In genomic region chr2:9142551-9143263, GRCh38 we compare ENCODE assay signal across 8 cellular contexts.
DNase-seq lines count a peak whose midpoint lies in the region; ATAC-seq, FAIRE-seq and TF ChIP-seq lines count a peak whose summit lies in the region.

No MANE protein-coding gene starts in this region.

- H3K4me1 ChIP-seq in A673 (ENCODE audit: insufficient read depth, low read length, poor library complexity, severe bottlenecking) (peaks cover 22% of the 10 kb centered on the region), right lobe of liver (peaks cover 0 to 13% (median 0%) of the 10 kb centered on the region in 4 donors)

- peak; percentile 98 for TF ChIP-seq CTCF in A673 (conservative IDR thresholded peaks at IDR 0.05; ENCODE audit: low read depth, low read length)
- TF ChIP-seq CTCF in dorsolateral prefrontal cortex (IDR thresholded peaks at IDR 0.05 in 54 of 56, conservative IDR thresholded peaks at IDR 0.05 in 2 of 56; ENCODE audit: low read depth in 1 of 56, partially characterized antibody in 56 of 56) = peak; percentile 98 to 100 (median 100)
- peak; percentile 98 to 99 (median 98) for TF ChIP-seq CTCF in right lobe of liver (IDR thresholded peaks at IDR 0.05)

- CTCF ChIA-PET in A673 (lab: Charles Lee) = interaction anchor here (0.5 to 2.5 kb wide), 4 partner anchors 49 to 627 kb away, joined by 3 to 28 read pairs (median 4); no protein-coding TSS in a partner anchor

- ATAC-seq in HG03064 (IDR thresholded peaks at IDR 0.05; ENCODE audit: low read depth, unreplicated experiment) (peak; percentile 71), right lobe of liver (peak; percentile 95 to 97 (median 96))

- H3K9me3 ChIP-seq in A673 (ENCODE audit: low read depth, low read length, poor library complexity, severe bottlenecking) = no peaks in the 10 kb centered on the region
- no peaks in the 10 kb centered on the region for H3K9me3 ChIP-seq in right lobe of liver

- POLR2A ChIA-PET in A673 (lab: Charles Lee; ENCODE audit: low non-redundant PET) = no interaction called here

- peak; percentile 70 for FAIRE-seq in GM18507 (lab: Jason Lieb, UNC)

- 7% methylated on average over 32 of the region's 40 CpGs for WGBS in right lobe of liver (ENCODE audit: insufficient coverage, low coverage, low lambda C conversion rate, missing lambda C conversion rate)

- DNase-seq in A673 (ENCODE audit: low spot score) (peak; percentile 93), GM18507 (ENCODE audit: extremely low spot score, insufficient read length, low read depth) (peak; percentile 70), NCI-H524 treated with DMSO at 0.1 percent for 48 hours (lab: John Stamatoyannopoulos, UW) (peak; percentile 9), dorsolateral prefrontal cortex (peak; percentile 59 to 91 (median 80)), right lobe of liver (peak; percentile 79 to 84 (median 83))
- peak; percentile 75 to 77 for DNase-seq in activated CD4-positive, alpha-beta T cell treated with anti-CD3 and anti-CD28 coated beads, Interleukin-2, amount 50 U/mL, for 4 hours
- peak; percentile 86 for DNase-seq in stimulated activated CD4-positive, alpha-beta T cell treated with anti-CD3 and anti-CD28 coated beads, Interleukin-4, amount 100 ng/mL, for 24 hours

- H3K36me3 ChIP-seq in A673 (ENCODE audit: insufficient read depth, low read length, poor library complexity, severe bottlenecking) (no peaks in the 10 kb centered on the region), right lobe of liver (no peaks in the 10 kb centered on the region)

- intact Hi-C loops in A673 (cut with micrococcal nuclease; ENCODE audit: unreplicated experiment) = loop anchor here (1.0 to 5.0 kb wide), 4 partner anchors 190 to 333 kb away; partner anchors contain the start of genes CPSF3 and ITGB1BP1
- intact Hi-C loops in dorsolateral prefrontal cortex (cut with DNase I) = loop anchor here (1.0 to 10.0 kb wide), 11 partner anchors 64 to 812 kb away; partner anchors contain the start of genes ASAP2 (in 2 of the 2), CPSF3 (in 2 of the 2), ITGB1BP1 (in 2 of the 2) and ADAM17 (in 1 of the 2)
- intact Hi-C loops in right lobe of liver (cut with DNase I) = loop anchor here in 1 of 2 donors (10.0 kb wide), 2 partner anchors 192 to 232 kb away; no protein-coding TSS in a partner anchor

- no peak overlapping the region for H3K27ac ChIP-seq in A673 (ENCODE audit: low read depth, low read length, poor library complexity, severe bottlenecking)
- peak overlapping the region in 12 of 59 donors; percentile 13 to 65 (median 52) for H3K27ac ChIP-seq in dorsolateral prefrontal cortex
- no peak overlapping the region for H3K27ac ChIP-seq in right lobe of liver

- H3K4me3 ChIP-seq in A673 (ENCODE audit: low read depth, low read length, poor library complexity, severe bottlenecking) (peak overlapping the region; percentile 34), dorsolateral prefrontal cortex (peak overlapping the region in 57 of 59 donors; percentile 4 to 64 (median 38)), right lobe of liver (peak overlapping the region in 2 of 3 donors; percentile 19 to 28)

- TF ChIP-seq POLR2A in right lobe of liver (IDR thresholded peaks at IDR 0.05) = no peak

- H3K27me3 ChIP-seq in A673 (replicated peaks; ENCODE audit: insufficient read depth, low read depth, low read length, poor library complexity) (no peaks in the 10 kb centered on the region), dorsolateral prefrontal cortex (no peaks in the 10 kb centered on the region), right lobe of liver (no peaks in the 10 kb centered on the region)

- BruUV-seq in A673 (replicated peaks; lab: Mats Ljungman, UMichigan) = no TSS peak

Comparison
In these comparisons a context has a peak if more than half of its experiments do, and no peak if none do; other contexts are left out.
1. DNase-seq: peak in every context shown above with its lines; median percentile 93 in A673; 86 in stimulated activated CD4-positive, alpha-beta T cell treated with anti-CD3 and anti-CD28 coated beads, Interleukin-4, amount 100 ng/mL, for 24 hours; 83 in right lobe of liver; 80 in dorsolateral prefrontal cortex; 76 in activated CD4-positive, alpha-beta T cell treated with anti-CD3 and anti-CD28 coated beads, Interleukin-2, amount 50 U/mL, for 4 hours; 70 in GM18507; 9 in NCI-H524 treated with DMSO at 0.1 percent for 48 hours.